22 cellular contexts compared by ENCODE assay signal in genomic region chr13:52112606-52113005, GRCh38. TPM values are rescaled to one million over a fixed set of nuclear protein-coding genes. Genes with fewer than 3 reads are reported as not detected.
"Had no signal": no experiment of that assay in that cellular context is flagged by ENCODE, and none has a peak within 500 bp of the region (broad histone marks: within the 10 kb centered on the region; RNA-seq: fewer than 3 reads in every experiment).

No MANE protein-coding gene starts in this region.

- H3K4me3 ChIP-seq: gastrocnemius medialis, lung, mucosa of descending colon, neural progenitor cell, prostate gland, right lobe of liver, smooth muscle cell, suprapubic skin, transverse colon, upper lobe of right lung, uterus had no signal

- DNase-seq: cortex of kidney; gastrocnemius medialis; head of caudate nucleus; hippocampal formation; left colon; mucosa of descending colon; naive thymus-derived CD4-positive, alpha-beta T cell; right lobe of liver; stimulated activated CD4-positive, alpha-beta T cell treated with anti-CD3 and anti-CD28 coated beads, Interleukin-12 subunit alpha, Interleukin-12 subunit beta, amount 100 ng/mL, for 4 hours; stimulated activated CD4-positive, alpha-beta T cell treated with anti-CD3 and anti-CD28 coated beads, Interleukin-1b, Interleukin-23, amount 100 ng/mL, for 48 hours; stimulated activated CD4-positive, alpha-beta T cell treated with anti-CD3 and anti-CD28 coated beads, Interleukin-4, amount 100 ng/mL, for 1 hour; stimulated activated CD8-positive, alpha-beta memory T cell treated with anti-CD3 and anti-CD28 coated beads, Interleukin-4, amount 100 ng/mL, for 48 hours; stimulated activated naive CD4-positive, alpha-beta T cell; stimulated activated naive CD8-positive, alpha-beta T cell treated with anti-CD3 and anti-CD28 coated beads, Interleukin-15, amount 100 ng/mL, for 72 hours; transverse colon; upper lobe of right lung; uterus had no signal

- H3K4me1 ChIP-seq: gastrocnemius medialis, neural progenitor cell, prostate gland, right lobe of liver, suprapubic skin, transverse colon, upper lobe of right lung, uterus had no signal

- H2AFZ ChIP-seq: neural progenitor cell had no signal

- H3K36me3 ChIP-seq: gastrocnemius medialis, neural progenitor cell, prostate gland, right lobe of liver, suprapubic skin, transverse colon, upper lobe of right lung, uterus had no signal

- H3K27ac ChIP-seq: gastrocnemius medialis, neural progenitor cell, prostate gland, right lobe of liver, suprapubic skin, transverse colon, upper lobe of right lung, uterus had no signal

- H3K9ac ChIP-seq: neural progenitor cell had no signal

- H3K27me3 ChIP-seq: gastrocnemius medialis, neural progenitor cell, right lobe of liver, suprapubic skin, transverse colon, upper lobe of right lung, uterus had no signal

- H3K9me3 ChIP-seq: gastrocnemius medialis, mucosa of descending colon, prostate gland, right lobe of liver, suprapubic skin, transverse colon, upper lobe of right lung, uterus had no signal

- H3K4me2 ChIP-seq: neural progenitor cell, smooth muscle cell had no signal

- ATAC-seq: gastrocnemius medialis; left colon; mucosa of descending colon; naive thymus-derived CD4-positive, alpha-beta T cell; right lobe of liver; stimulated activated naive CD8-positive, alpha-beta T cell treated with anti-CD3 and anti-CD28 coated beads, Interleukin-15, amount 100 ng/mL, for 72 hours; upper lobe of right lung had no signal

RNA-seq across cellular contexts. Expression of gene NEK5, which starts 16.3 kb away (rescaled TPM):
- total RNA-seq: naive thymus-derived CD4-positive, alpha-beta T cell had no signal
